16 cellular contexts compared by ENCODE assay signal in the genomic region with DNA sequence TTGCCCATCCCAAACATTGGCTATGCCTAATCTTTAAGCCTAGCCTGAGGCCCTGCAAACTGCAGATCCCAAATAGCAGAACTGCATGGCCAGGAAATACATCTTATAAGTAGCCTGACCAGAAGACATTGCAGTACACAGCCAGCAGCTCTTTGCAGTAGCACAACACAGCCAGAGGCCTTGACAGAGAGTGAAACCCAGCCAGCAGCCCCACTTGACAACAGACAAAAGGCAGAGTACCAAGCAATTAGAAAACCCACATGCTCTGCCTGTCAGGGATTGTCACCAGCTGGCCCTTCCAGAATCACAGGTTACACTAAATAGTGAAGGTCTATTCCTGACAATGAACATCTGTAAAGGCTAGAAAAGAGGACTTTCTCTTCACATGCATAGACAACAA.
DNase-seq lines count a peak whose midpoint lies in the region; TF ChIP-seq lines count a peak whose summit lies in the region.
"Had no signal": no experiment of that assay in that cellular context is flagged by ENCODE, and none has a peak within 500 bp of the region (broad histone marks: within the 10 kb centered on the region; RNA-seq: fewer than 3 reads in every experiment).

No MANE protein-coding gene starts in this region.

- no peak overlapping the region for H3K4me3 ChIP-seq in MM.1S (ENCODE audit: low read length)
- no peak overlapping the region for H3K4me3 ChIP-seq in mesenchymal stem cell (ENCODE audit: insufficient read depth in 1 of 2, low read depth in 1 of 2, low read length in 2 of 2)
- no peak overlapping the region for H3K4me3 ChIP-seq in uterus
- H3K4me3 ChIP-seq: GM12878, GM23248 had no signal

- H3K4me1 ChIP-seq in MM.1S (ENCODE audit: low read length) (0 out of 2 replicates have a peak, but pooled peaks cover 5% of the 10 kb centered on the region), mesenchymal stem cell (ENCODE audit: control insufficient read depth, insufficient read depth, low read depth, low read length) (no peaks in the 10 kb centered on the region), uterus (no peaks in the 10 kb centered on the region)

- H3F3A ChIP-seq in MM.1S (ENCODE audit: insufficient read depth, low read length), result no peaks in the 10 kb centered on the region

- H4K8ac ChIP-seq in mesenchymal stem cell (ENCODE audit: low read length), result no peak overlapping the region

- no peak overlapping the region for H3K14ac ChIP-seq in mesenchymal stem cell (ENCODE audit: low read length in 2 of 2)

- H2AFZ ChIP-seq in MM.1S (ENCODE audit: low read length) (no peak overlapping the region), mesenchymal stem cell (ENCODE audit: low read depth, low read length) (no peak overlapping the region)
- H2AFZ ChIP-seq: GM23248 had no signal

- no peaks in the 10 kb centered on the region for H3K79me1 ChIP-seq in mesenchymal stem cell (replicated peaks; ENCODE audit: low read length, poor library complexity, severe bottlenecking)

- intact Hi-C loops in uterus (cut with DNase I; ENCODE audit: low total_unique reads), result no loop called here

- H3K9ac ChIP-seq in MM.1S (ENCODE audit: low read length), result no peak overlapping the region
- H3K9ac ChIP-seq in mesenchymal stem cell (ENCODE audit: low read length), result no peak overlapping the region
- H3K9ac ChIP-seq: GM23248 had no signal

- no peak overlapping the region for H2BK12ac ChIP-seq in mesenchymal stem cell (ENCODE audit: low read length in 2 of 2)

- DNase-seq in MM.1S (peak; percentile 43), NCI-H2029 treated with DMSO at 0.1 percent for 48 hours (lab: John Stamatoyannopoulos, UW) (peak; percentile 18), mesenchymal stem cell (peak; percentile 12), occipital lobe (lab: John Stamatoyannopoulos, UW) (no peak), uterus (no peak)
- no peak for DNase-seq in NK-92 treated with Interleukin-12 subunit alpha and Interleukin-12 subunit beta, amount 100 ng/mL, for 24 hours (lab: John Stamatoyannopoulos, UW)
- DNase-seq: C1 segment of cervical spinal cord; Calu3; CD4-positive, alpha-beta memory T cell; COR-L47; DMS53; DMS79 treated with DMSO at 0.1 percent for 48 hours; GM23248; H7; HCEC 1CT had no signal

- no peak overlapping the region for H3K23ac ChIP-seq in mesenchymal stem cell (ENCODE audit: low read length in 2 of 2)

- no peaks in the 10 kb centered on the region for H4K20me1 ChIP-seq in MM.1S (ENCODE audit: insufficient read depth, low read length)

- no peak overlapping the region for H2AK5ac ChIP-seq in mesenchymal stem cell (ENCODE audit: low read length, severe bottlenecking)

- H3K18ac ChIP-seq in mesenchymal stem cell (ENCODE audit: low read depth in 1 of 2, low read length in 2 of 2), result no peak overlapping the region

- no peaks in the 10 kb centered on the region for H3K27me3 ChIP-seq in MM.1S (replicated peaks; ENCODE audit: insufficient read depth, low read length)
- no peaks in the 10 kb centered on the region for H3K27me3 ChIP-seq in mesenchymal stem cell (ENCODE audit: control insufficient read depth in 1 of 2, insufficient read depth in 1 of 2, low read length in 2 of 2)
- no peaks in the 10 kb centered on the region for H3K27me3 ChIP-seq in uterus

- no peaks in the 10 kb centered on the region for H3K36me3 ChIP-seq in MM.1S (replicated peaks; ENCODE audit: insufficient read depth, low read length)
- H3K36me3 ChIP-seq in mesenchymal stem cell (ENCODE audit: control insufficient read depth in 1 of 2, insufficient read depth in 2 of 2, low read depth in 1 of 2, low read length in 2 of 2), result no peaks in the 10 kb centered on the region
- H3K36me3 ChIP-seq in uterus, result no peaks in the 10 kb centered on the region

- H2BK5ac ChIP-seq in mesenchymal stem cell (ENCODE audit: low read depth, low read length, poor library complexity, severe bottlenecking), result no peak overlapping the region

- no peak overlapping the region for H4K91ac ChIP-seq in mesenchymal stem cell (ENCODE audit: low read length)

- no peaks in the 10 kb centered on the region for H3K79me2 ChIP-seq in MM.1S (ENCODE audit: low read length)

- H3K4ac ChIP-seq in mesenchymal stem cell (ENCODE audit: low read depth in 1 of 2, low read length in 2 of 2), result no peak overlapping the region

- no peak overlapping the region for H2BK15ac ChIP-seq in mesenchymal stem cell (ENCODE audit: low read depth, poor library complexity, severe bottlenecking)

- H3K9me2 ChIP-seq in MM.1S (replicated peaks; ENCODE audit: insufficient read depth, low read length), result no peaks in the 10 kb centered on the region

- H3K27ac ChIP-seq in MM.1S (ENCODE audit: low read length), result no peak overlapping the region; the same call in 1 of the 2 replicates
- H3K27ac ChIP-seq in mesenchymal stem cell (ENCODE audit: low read length, poor library complexity, severe bottlenecking), result no peak overlapping the region
- no peak overlapping the region for H3K27ac ChIP-seq in uterus
- H3K27ac ChIP-seq: GM23248 had no signal

- H3K4me2 ChIP-seq in MM.1S (ENCODE audit: low read depth, low read length), result no peak overlapping the region
- H3K4me2 ChIP-seq in mesenchymal stem cell (ENCODE audit: low read length, poor library complexity, severe bottlenecking), result no peak overlapping the region

- H3K9me3 ChIP-seq in MM.1S (replicated peaks; ENCODE audit: insufficient read depth, low read length) (no peaks in the 10 kb centered on the region), mesenchymal stem cell (ENCODE audit: control insufficient read depth, low read length) (peaks cover 14% of the 10 kb centered on the region), uterus (no peaks in the 10 kb centered on the region)

- TF ChIP-seq CTCF in MM.1S (IDR thresholded peaks at IDR 0.05; ENCODE audit: low read length), result no peak
- TF ChIP-seq CTCF in uterus (IDR thresholded peaks at IDR 0.05), result no peak

- TF ChIP-seq POLR2A in uterus (IDR thresholded peaks at IDR 0.05), result no peak

- H2BK120ac ChIP-seq in mesenchymal stem cell (ENCODE audit: low read depth, low read length), result no peak overlapping the region

Comparison
In these comparisons a context has a peak if more than half of its experiments do, and no peak if none do; other contexts are left out.
1. DNase-seq: peak in MM.1S (single experiment), NCI-H2029 treated with DMSO at 0.1 percent for 48 hours (single experiment) and mesenchymal stem cell (single experiment); none in occipital lobe (single experiment), uterus (0 of 2) and NK-92 treated with Interleukin-12 subunit alpha and Interleukin-12 subunit beta, amount 100 ng/mL, for 24 hours (single experiment).